Comparison of ENCODE assay signal across 17 cellular contexts in the genomic region with DNA sequence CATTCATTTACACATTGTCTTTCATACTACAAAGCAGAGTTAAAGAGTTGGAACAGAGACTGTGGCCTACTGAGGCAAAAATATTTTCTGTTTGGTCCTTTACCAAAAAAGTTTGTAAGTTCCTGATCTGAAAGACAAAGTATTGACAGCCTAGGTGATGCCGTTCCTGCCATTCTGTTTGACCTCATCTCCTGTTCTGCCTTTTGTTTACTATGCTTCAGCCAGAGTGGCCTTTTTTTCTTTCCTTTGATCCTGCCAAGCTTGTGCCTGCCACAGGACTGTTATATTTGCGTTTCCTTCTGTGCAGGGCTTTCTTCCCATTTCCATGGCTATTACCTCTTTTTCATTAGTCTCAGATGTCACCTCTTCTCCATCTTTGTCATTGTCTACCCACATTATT. TPM values are rescaled to one million over a fixed set of nuclear protein-coding genes. Genes with fewer than 3 reads are reported as not detected.
"Had no signal": no experiment of that assay in that cellular context is flagged by ENCODE, and none has a peak within 500 bp of the region (broad histone marks: within the 10 kb centered on the region; RNA-seq: fewer than 3 reads in every experiment).

No MANE protein-coding gene starts in this region.

RNA-seq across cellular contexts. Expression of gene GOLGA6L7, which starts 36.6 kb away (rescaled TPM):
- total RNA-seq: naive thymus-derived CD8-positive, alpha-beta T cell; natural killer cell treated with Interleukin-12 subunit alpha and Interleukin-12 subunit beta and Interleukin-15 and Interleukin-18, amount 100 ng/mL, for 72 hours; neural crest cell; omental fat pad; osteocyte; pancreas; posterior vena cava; pulmonary artery endothelial cell; right atrium auricular region; sciatic nerve; smooth muscle cell; spleen; suprapubic skin; transverse colon; upper lobe of right lung; urinary bladder; uterus had no signal
